Comparison of ENCODE assay signal across 22 cellular contexts in genomic region chr15:58611731-58612676, GRCh38.
A peak's percentile ranks its signal among the peaks of the same experiment; 100 is the strongest.
DNase-seq lines count a peak whose midpoint lies in the region; ATAC-seq, FAIRE-seq and TF ChIP-seq lines count a peak whose summit lies in the region.
"Had no signal": no experiment of that assay in that cellular context is flagged by ENCODE, and none has a peak within 500 bp of the region (broad histone marks: within the 10 kb centered on the region; RNA-seq: fewer than 3 reads in every experiment).

No MANE protein-coding gene starts in this region.

- no peak for FAIRE-seq in HepG2 (lab: Jason Lieb, UNC)

- DNase-seq in HepG2 (ENCODE audit: low spot score) (no peak), right lobe of liver (no peak), colonic mucosa (peak; percentile 70), lower lobe of right lung (no peak), OCI-M1 (lab: John Stamatoyannopoulos, UW) (no peak)
- DNase-seq in stimulated activated CD8-positive, alpha-beta memory T cell treated with anti-CD3 and anti-CD28 coated beads, Interleukin-4, amount 100 ng/mL, for 48 hours: no peak
- DNase-seq in activated CD4-positive, alpha-beta T cell treated with anti-CD3 and anti-CD28 coated beads for 1 hour: no peak
- DNase-seq: activated CD4-positive, alpha-beta T cell treated with anti-CD3 and anti-CD28 coated beads, Interleukin-2, amount 50 U/mL, for 4 hours; activated T-cell treated with anti-CD3 and anti-CD28 coated beads, Interleukin-2, amount 50 U/mL, for 1 hour; C1 segment of cervical spinal cord; mammary epithelial cell; MM.1S; NCI-H146; NCI-H226; nephron progenitor cell; NK-92 treated with Interleukin-12 subunit alpha and Interleukin-12 subunit beta, amount 100 ng/mL, for 24 hours; Right ventricle myocardium superior; stimulated activated CD4-positive, alpha-beta T cell treated with anti-CD3 and anti-CD28 coated beads, Interleukin-2, amount 100 ng/mL, for 48 hours had no signal

- no peak overlapping the region for H3K4me2 ChIP-seq in HepG2 (ENCODE audit: low read depth, low read length)

- ATAC-seq in HepG2: peak; percentile 57
- ATAC-seq in right lobe of liver: no peak
- ATAC-seq in lower lobe of right lung: peak; percentile 34 to 61
- no peak for ATAC-seq in HG03378 (IDR thresholded peaks at IDR 0.05; ENCODE audit: unreplicated experiment)

- no peak for TF ChIP-seq POLR2A in HepG2 (IDR thresholded peaks at IDR 0.05; ENCODE audit: insufficient read depth in 1 of 2, low read depth in 2 of 2, low read length in 2 of 2)
- no peak for TF ChIP-seq POLR2A in right lobe of liver (IDR thresholded peaks at IDR 0.05)

- no peak for TF ChIP-seq EP300 in HepG2 (IDR thresholded peaks at IDR 0.05; ENCODE audit: low read depth in 2 of 2, low read length in 2 of 2)
- no peak for TF ChIP-seq EP300 in HepG2 (CRISPR knock-in tag; IDR thresholded peaks at IDR 0.05; ENCODE audit: borderline replicate concordance)

- H3K27ac ChIP-seq in HepG2 (ENCODE audit: extremely low read length, insufficient read depth, low read length) (no peak overlapping the region), right lobe of liver (no peak overlapping the region), colonic mucosa (no peak overlapping the region), lower lobe of right lung (no peak overlapping the region)
- H3K27ac ChIP-seq: coronary artery, epithelial cell of prostate, suprapubic skin had no signal

- no peak overlapping the region for H2AFZ ChIP-seq in HepG2 (ENCODE audit: low read length)

- H4K20me1 ChIP-seq in HepG2 (ENCODE audit: insufficient read depth, low read length): no peaks in the 10 kb centered on the region

- H3K36me3 ChIP-seq in HepG2 (replicated peaks in 1 of 2; ENCODE audit: control insufficient read depth in 1 of 2, insufficient read depth in 2 of 2, low read length in 2 of 2) (peaks cover 6 to 47% of the 10 kb centered on the region in 2 experiments), right lobe of liver (no peaks in the 10 kb centered on the region), colonic mucosa (no peaks in the 10 kb centered on the region), lower lobe of right lung (peaks cover 18% of the 10 kb centered on the region)

- in situ Hi-C loops in HepG2 (cut with HindIII; ENCODE audit: extremely low pct_ligation_motif_present, low pct_unique_long_range_greater_than_20kb): no loop called here

- 89% methylated on average over 6 of the region's 6 CpGs for WGBS in HepG2 (ENCODE audit: low lambda C conversion rate)
- 100% methylated on average over 6 of the region's 6 CpGs for WGBS in right lobe of liver (ENCODE audit: insufficient coverage, low coverage, low lambda C conversion rate, missing lambda C conversion rate)

- H3K9me3 ChIP-seq in HepG2 (ENCODE audit: low read length) (peaks cover 8% of the 10 kb centered on the region), right lobe of liver (peaks cover 0 to 4% (median 0%) of the 10 kb centered on the region in 4 donors), colonic mucosa (no peaks in the 10 kb centered on the region), lower lobe of right lung (peaks cover 11% of the 10 kb centered on the region)

- POLR2A ChIA-PET in HepG2 (lab: Yijun Ruan, JAX): no interaction called here

- TF ChIP-seq CTCF in HepG2 (CRISPR knock-in tag; IDR thresholded peaks at IDR 0.05) (no peak), right lobe of liver (IDR thresholded peaks at IDR 0.05) (no peak), colonic mucosa (IDR thresholded peaks at IDR 0.05) (no peak), lower lobe of right lung (IDR thresholded peaks at IDR 0.05) (no peak)

- H3K4me3 ChIP-seq in HepG2 (replicated peaks in 1 of 3; ENCODE audit: insufficient read depth in 1 of 3, low read depth in 2 of 3, low read length in 3 of 3): no peak overlapping the region
- no peak overlapping the region for H3K4me3 ChIP-seq in right lobe of liver
- no peak overlapping the region for H3K4me3 ChIP-seq in colonic mucosa
- H3K4me3 ChIP-seq in lower lobe of right lung: no peak overlapping the region
- H3K4me3 ChIP-seq: coronary artery, suprapubic skin had no signal

- H3K79me2 ChIP-seq in HepG2 (ENCODE audit: insufficient read depth, low read length): no peaks in the 10 kb centered on the region

- H3K4me1 ChIP-seq in HepG2 (ENCODE audit: insufficient read depth, low read length): no peaks in the 10 kb centered on the region
- no peaks in the 10 kb centered on the region for H3K4me1 ChIP-seq in right lobe of liver
- H3K4me1 ChIP-seq in colonic mucosa: peaks cover 7% of the 10 kb centered on the region
- H3K4me1 ChIP-seq in lower lobe of right lung: no peaks in the 10 kb centered on the region
- H3K4me1 ChIP-seq: suprapubic skin had no signal

- CTCF ChIA-PET in HepG2 (lab: Yijun Ruan, JAX; ENCODE audit: low intra/inter-chr PET ratio, low total read pairs): no interaction called here

- TF ChIP-seq RAD21 in HepG2 (CRISPR knock-in tag; IDR thresholded peaks at IDR 0.05): no peak

- BruUV-seq in HepG2 (replicated peaks; lab: Mats Ljungman, UMichigan): no TSS peak

- intact Hi-C loops in HepG2 (cut with micrococcal nuclease; ENCODE audit: unreplicated experiment) (no loop called here), right lobe of liver (cut with DNase I) (no loop called here), colonic mucosa (cut with DNase I) (no loop called here), lower lobe of right lung (cut with DNase I) (no loop called here)

- H3K9ac ChIP-seq in HepG2 (ENCODE audit: insufficient read depth, low read depth, low read length) (no peak overlapping the region), colonic mucosa (ENCODE audit: low read depth in 2 of 2, low read length in 2 of 2) (no peak overlapping the region)

- no peaks in the 10 kb centered on the region for H3K27me3 ChIP-seq in HepG2 (ENCODE audit: control insufficient read depth in 1 of 2, insufficient read depth in 2 of 2, low read length in 2 of 2)
- H3K27me3 ChIP-seq in right lobe of liver: no peaks in the 10 kb centered on the region
- H3K27me3 ChIP-seq in colonic mucosa: no peaks in the 10 kb centered on the region
- H3K27me3 ChIP-seq in lower lobe of right lung (ENCODE audit: low read depth): no peaks in the 10 kb centered on the region
- H3K27me3 ChIP-seq: suprapubic skin had no signal

TF ChIP-seq in HepG2, 621 proteins besides CTCF, POLR2A, EP300 and RAD21:
- TF ChIP-seq KDM3A (CRISPR knock-in tag; IDR thresholded peaks at IDR 0.05; ENCODE audit: low read depth): no peak
- peak; percentile 26 for TF ChIP-seq STAG1 (CRISPR knock-in tag; IDR thresholded peaks at IDR 0.05)
TF ChIP-seq in HepG2: peak in this region for 1.

Comparison
In these comparisons a context has a peak if more than half of its experiments do, and no peak if none do; other contexts are left out.
1. ATAC-seq: peak in HepG2 (single experiment) and lower lobe of right lung (2 of 2); none in right lobe of liver (0 of 4) and HG03378 (single experiment).